Comparison of ENCODE assay signal across 10 cellular contexts in genomic region chr5:14364576-14365472, GRCh38.
DNase-seq lines count a peak whose midpoint lies in the region; ATAC-seq and TF ChIP-seq lines count a peak whose summit lies in the region.
"Had no signal": no experiment of that assay in that cellular context is flagged by ENCODE, and none has a peak within 500 bp of the region (broad histone marks: within the 10 kb centered on the region; RNA-seq: fewer than 3 reads in every experiment).

No MANE protein-coding gene starts in this region.

- H3K4me1 Mint-ChIP-seq in neural progenitor cell, result no peaks in the 10 kb centered on the region

- H3F3A ChIP-seq in neural progenitor cell (ENCODE audit: low read depth), result no peaks in the 10 kb centered on the region

- H3K36me3 Mint-ChIP-seq in neural progenitor cell, result peaks cover 51% of the 10 kb centered on the region

- peak in 2 of 3 donors; percentile 35 to 47 for TF ChIP-seq CTCF in breast epithelium (IDR thresholded peaks at IDR 0.05)
- peak; percentile 85 for TF ChIP-seq CTCF in neural progenitor cell (IDR thresholded peaks at IDR 0.05)

- no peaks in the 10 kb centered on the region for H3K27me3 ChIP-seq in breast epithelium
- no peaks in the 10 kb centered on the region for H3K27me3 ChIP-seq in neural progenitor cell

- H4K20me1 ChIP-seq in neural progenitor cell (ENCODE audit: low read depth), result peaks cover 20% of the 10 kb centered on the region

- no peak overlapping the region for H3K9ac ChIP-seq in neural progenitor cell

- no peak overlapping the region for H3K27ac Mint-ChIP-seq in neural progenitor cell
- H3K27ac Mint-ChIP-seq: CD4-positive, alpha-beta T cell had no signal

- peak; percentile 27 to 62 (median 40) for DNase-seq in NCI-H1417 (lab: John Stamatoyannopoulos, UW)
- DNase-seq in NCI-H1417 treated with DMSO at 0.1 percent for 48 hours (lab: John Stamatoyannopoulos, UW), result no peak
- DNase-seq in NCI-H2171 (lab: John Stamatoyannopoulos, UW), result peak; percentile 49
- no peak for DNase-seq in breast epithelium (ENCODE audit: low spot score in 2 of 2)
- peak; percentile 73 for DNase-seq in neural progenitor cell (ENCODE audit: low spot score)
- DNase-seq in HK-2 (ENCODE audit: unreplicated experiment), result no peak

- peaks cover 4% of the 10 kb centered on the region for H3K27me3 Mint-ChIP-seq in neural progenitor cell (ENCODE audit: insufficient read depth, low read depth)
- H3K27me3 Mint-ChIP-seq: CD4-positive, alpha-beta T cell had no signal

- H3K36me3 ChIP-seq in breast epithelium (peaks cover 2% of the 10 kb centered on the region), neural progenitor cell (peaks cover 5% of the 10 kb centered on the region)

- ATAC-seq in GM18517 (IDR thresholded peaks at IDR 0.05; ENCODE audit: unreplicated experiment), result no peak
- ATAC-seq in HG03280 (IDR thresholded peaks at IDR 0.05; ENCODE audit: unreplicated experiment), result no peak
- ATAC-seq: right cardiac atrium had no signal

- TF ChIP-seq POLR2A in breast epithelium (IDR thresholded peaks at IDR 0.05), result no peak

- H3K4me2 ChIP-seq in neural progenitor cell, result no peak overlapping the region

- no peak overlapping the region for H3K4me3 Mint-ChIP-seq in neural progenitor cell
- H3K4me3 Mint-ChIP-seq: CD4-positive, alpha-beta T cell had no signal

- H3K9me3 ChIP-seq in breast epithelium (no peaks in the 10 kb centered on the region), neural progenitor cell (ENCODE audit: low read depth) (no peaks in the 10 kb centered on the region)

- no peak overlapping the region for H3K27ac ChIP-seq in breast epithelium
- H3K27ac ChIP-seq in neural progenitor cell, result no peak overlapping the region

- H3K4me3 ChIP-seq in breast epithelium (no peak overlapping the region), neural progenitor cell (no peak overlapping the region)

- no peaks in the 10 kb centered on the region for H3K79me2 ChIP-seq in neural progenitor cell (ENCODE audit: low read depth)

- H2AFZ ChIP-seq in neural progenitor cell (replicated peaks), result no peak overlapping the region

- no peaks in the 10 kb centered on the region for H3K9me3 Mint-ChIP-seq in neural progenitor cell
- H3K9me3 Mint-ChIP-seq: CD4-positive, alpha-beta T cell had no signal

- H3K4me1 ChIP-seq in breast epithelium (no peaks in the 10 kb centered on the region), neural progenitor cell (no peaks in the 10 kb centered on the region)

- intact Hi-C loops in breast epithelium (cut with DNase I; ENCODE audit: low total_unique reads), result no loop called here

Comparison
In these comparisons a context has a peak if more than half of its experiments do, and no peak if none do; other contexts are left out.
1. DNase-seq: peak in NCI-H1417 (3 of 3), NCI-H2171 (single experiment) and neural progenitor cell (single experiment); none in NCI-H1417 treated with DMSO at 0.1 percent for 48 hours (single experiment), breast epithelium (0 of 2) and HK-2 (single experiment).